17 cellular contexts compared by ENCODE assay signal in the genomic region with DNA sequence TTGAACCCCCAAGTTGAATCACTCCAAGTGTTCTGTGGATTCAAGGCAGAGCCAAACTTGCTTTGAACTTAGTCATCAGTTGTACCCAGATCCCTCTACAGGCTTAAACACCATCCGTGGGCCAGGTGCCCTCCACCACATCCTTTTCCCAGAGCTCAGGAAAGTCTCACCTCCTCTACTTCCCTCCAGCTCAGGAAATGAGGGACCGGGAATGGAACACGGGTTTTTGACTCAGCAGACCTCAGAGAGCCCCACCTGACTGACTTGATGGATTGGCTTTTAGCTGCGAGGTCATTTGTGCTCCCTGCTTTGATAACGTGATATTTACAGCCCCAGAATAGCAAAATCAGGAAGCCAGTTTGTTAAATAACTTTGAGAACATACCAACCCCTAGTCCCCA.
"Had no signal": no experiment of that assay in that cellular context is flagged by ENCODE, and none has a peak within 500 bp of the region (broad histone marks: within the 10 kb centered on the region; RNA-seq: fewer than 3 reads in every experiment).

No MANE protein-coding gene starts in this region.

- H3K27ac ChIP-seq: colonic mucosa, hepatocyte, neutrophil, right atrium auricular region, sigmoid colon, skin epidermis, stomach had no signal

- H3K4me2 ChIP-seq: hepatocyte had no signal

- H3K4me1 ChIP-seq: colonic mucosa, right atrium auricular region, sigmoid colon, stomach had no signal

- H2AFZ ChIP-seq: hepatocyte had no signal

- DNase-seq: colonic mucosa; effector CD4-positive, alpha-beta T cell; erythroblast; foreskin melanocyte; head of caudate nucleus; left colon; left ventricle myocardium superior; naive thymus-derived CD4-positive, alpha-beta T cell; sigmoid colon; stimulated activated CD4-positive, alpha-beta T cell treated with anti-CD3 and anti-CD28 coated beads, Interleukin-2, amount 100 ng/mL, for 24 hours; stimulated activated naive CD4-positive, alpha-beta T cell; stomach; substantia nigra had no signal

- H3K9me3 ChIP-seq: colonic mucosa, neutrophil, right atrium auricular region, sigmoid colon, stomach had no signal

- H3K27me3 ChIP-seq: colonic mucosa, hepatocyte, neutrophil, right atrium auricular region, sigmoid colon, stomach had no signal

- ATAC-seq: left colon; left ventricle myocardium superior; naive thymus-derived CD4-positive, alpha-beta T cell had no signal

- H3K4me3 ChIP-seq: colonic mucosa, hepatocyte, right atrium auricular region, sigmoid colon, skin epidermis, stomach had no signal
